Comparison of ENCODE assay signal across 1 cellular context in genomic region chr20:63529861-63530787, GRCh38.
TF ChIP-seq lines count a peak whose summit lies in the region.

No MANE protein-coding gene starts in this region.

TF ChIP-seq in GM23338, 12 proteins besides CTCF, POLR2A, EP300 and RAD21:
- TF ChIP-seq EZH2phosphoT487 (IDR thresholded peaks at IDR 0.05; ENCODE audit: unreplicated experiment) (no peak), ZNF462 (CRISPR knock-in tag; IDR thresholded peaks at IDR 0.05) (no peak), CREB1 (CRISPR knock-in tag; IDR thresholded peaks at IDR 0.05; ENCODE audit: low read depth) (no peak), NANOG (IDR thresholded peaks at IDR 0.05; ENCODE audit: borderline replicate concordance) (no peak), JUNB (IDR thresholded peaks at IDR 0.05; ENCODE audit: unreplicated experiment) (no peak), ZNF114 (CRISPR knock-in tag; IDR thresholded peaks at IDR 0.05) (no peak), REST (IDR thresholded peaks at IDR 0.05; ENCODE audit: unreplicated experiment) (no peak), ETS1 (IDR thresholded peaks at IDR 0.05) (no peak)
